In the genomic region with DNA sequence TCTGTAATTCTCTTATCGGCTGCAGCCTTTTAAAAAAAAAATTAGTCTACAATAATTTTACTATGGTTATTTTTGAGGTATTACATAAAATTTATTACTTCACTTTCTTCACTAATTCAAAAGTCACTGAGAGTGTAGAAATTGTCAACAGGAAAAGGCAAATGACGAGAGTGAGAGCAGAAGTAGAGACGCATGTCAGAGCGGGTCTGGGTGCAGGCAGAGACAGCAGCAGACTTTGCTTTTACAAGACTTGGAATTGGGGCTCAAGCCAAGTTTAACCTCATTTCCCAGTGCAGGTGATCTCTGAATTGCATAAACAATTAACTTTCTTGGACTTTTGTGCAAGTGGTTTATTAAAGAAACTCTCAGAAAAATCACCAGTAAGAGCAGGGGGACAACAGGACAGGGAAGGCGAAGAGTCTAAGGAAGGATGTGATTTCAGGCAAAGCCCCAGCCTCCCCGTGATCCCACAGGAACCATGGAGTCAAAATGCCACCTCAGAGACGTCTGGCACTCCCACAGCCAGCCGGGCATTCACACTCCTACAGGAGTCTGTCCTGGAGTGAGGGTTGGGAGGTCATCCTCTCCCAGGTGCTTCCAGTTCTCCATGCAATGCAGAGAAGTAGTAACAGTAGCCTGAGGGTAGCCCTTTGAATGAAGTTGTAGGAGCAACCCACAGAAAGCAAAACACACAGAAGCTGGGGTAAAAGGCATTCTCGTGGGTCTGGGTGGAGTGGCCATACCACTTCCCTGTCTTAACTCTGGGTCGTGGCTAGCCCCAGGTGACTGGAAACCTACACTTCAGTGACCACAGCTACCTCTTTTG, we compare ENCODE assay signal across 20 cellular contexts.
DNase-seq lines count a peak whose midpoint lies in the region; ATAC-seq, FAIRE-seq and TF ChIP-seq lines count a peak whose summit lies in the region.
"Had no signal": no experiment of that assay in that cellular context is flagged by ENCODE, and none has a peak within 500 bp of the region (broad histone marks: within the 10 kb centered on the region; RNA-seq: fewer than 3 reads in every experiment).

No MANE protein-coding gene starts in this region.

- no peaks in the 10 kb centered on the region for H3K23me2 ChIP-seq in H1 (ENCODE audit: low read depth, low read length)

- H3K4me3 ChIP-seq in H1 (ENCODE audit: extremely low read depth in 1 of 4, insufficient read depth in 2 of 4, low read depth in 3 of 4, low read length in 4 of 4), result no peak overlapping the region
- H3K4me3 ChIP-seq: GM12878, smooth muscle cell, uterus had no signal

- no peak overlapping the region for H3K4me2 ChIP-seq in H1 (ENCODE audit: insufficient read depth in 1 of 2, low read depth in 2 of 2, low read length in 2 of 2)
- H3K4me2 ChIP-seq: smooth muscle cell had no signal

- H2BK15ac ChIP-seq in H1 (ENCODE audit: low read length), result no peak overlapping the region

- no peak overlapping the region for H3K14ac ChIP-seq in H1 (ENCODE audit: insufficient read length)

- H4K8ac ChIP-seq in H1 (ENCODE audit: extremely low read depth, insufficient read depth, low read length), result no peak overlapping the region

- H2AK5ac ChIP-seq in H1 (ENCODE audit: low read depth, low read length), result no peak overlapping the region

- WGBS in H1 (ENCODE audit: extremely low coverage in 1 of 2, insufficient coverage in 1 of 2, insufficient read length in 1 of 2, insufficient replicate concordance in 2 of 2, low coverage in 1 of 2, low lambda C conversion rate in 2 of 2, missing lambda C conversion rate in 1 of 2), 2 experiments, result 84% methylated on average over 10 of the region's 10 CpGs; no CpG with 5 or more reads in 1 of the 2 experiments

- no peaks in the 10 kb centered on the region for H3K27me3 Mint-ChIP-seq in T-helper 1 cell treated with Interleukin-12 subunit alpha and Interleukin-12 subunit beta and Interleukin-4 antibody, amounts not matched to agents 30 μg/mL and 1 μg/mL, for 36 hours (ENCODE audit: low read depth)
- H3K27me3 Mint-ChIP-seq: activated CD4-positive, alpha-beta memory T cell treated with anti-CD3 and anti-CD28 coated beads for 36 hours had no signal

- FAIRE-seq in H1 (lab: Jason Lieb, UNC) (no peak), D721Med (lab: Jason Lieb, UNC) (no peak)
- FAIRE-seq: GM12878, GM19239, islet of Langerhans had no signal

- no peaks in the 10 kb centered on the region for H3K9me3 Mint-ChIP-seq in T-helper 1 cell treated with Interleukin-12 subunit alpha and Interleukin-12 subunit beta and Interleukin-4 antibody, amounts not matched to agents 30 μg/mL and 1 μg/mL, for 36 hours
- H3K9me3 Mint-ChIP-seq: H9 had no signal

- H3K4me3 Mint-ChIP-seq in T-helper 1 cell treated with Interleukin-12 subunit alpha and Interleukin-12 subunit beta and Interleukin-4 antibody, amounts not matched to agents 30 μg/mL and 1 μg/mL, for 36 hours, result peak overlapping the region; percentile 68
- H3K4me3 Mint-ChIP-seq: activated CD4-positive, alpha-beta memory T cell treated with anti-CD3 and anti-CD28 coated beads for 36 hours; H9; nephron had no signal

- CTCF ChIA-PET in H1 (lab: Charles Lee; ENCODE audit: partially characterized antibody), result no interaction called here

- ATAC-seq in Right ventricle myocardium inferior (no peak), GM21619 (IDR thresholded peaks at IDR 0.05; ENCODE audit: unreplicated experiment) (no peak)
- ATAC-seq: GM12878 had no signal

- no peaks in the 10 kb centered on the region for H3K36me3 ChIP-seq in H1 (ENCODE audit: control insufficient read depth in 2 of 4, insufficient read depth in 4 of 4, low read length in 3 of 4)
- H3K36me3 ChIP-seq: uterus had no signal

- peaks cover 3% of the 10 kb centered on the region for H3K36me3 Mint-ChIP-seq in T-helper 1 cell treated with Interleukin-12 subunit alpha and Interleukin-12 subunit beta and Interleukin-4 antibody, amounts not matched to agents 30 μg/mL and 1 μg/mL, for 36 hours (ENCODE audit: low read depth)

- TF ChIP-seq EP300 in H1 (IDR thresholded peaks at IDR 0.05; ENCODE audit: borderline replicate concordance in 1 of 2, low read depth in 2 of 2, low read length in 2 of 2), result no peak

- TF ChIP-seq POLR2A in H1 (IDR thresholded peaks at IDR 0.05; ENCODE audit: control extremely low read depth in 1 of 2, low read depth in 2 of 2, low read length in 2 of 2), result no peak

- no peak overlapping the region for H3K23ac ChIP-seq in H1 (ENCODE audit: insufficient read length)

- H3K9me3 ChIP-seq in H1 (ENCODE audit: insufficient read depth in 2 of 2, low read depth in 1 of 2, low read length in 1 of 2), result no peaks in the 10 kb centered on the region
- H3K9me3 ChIP-seq: uterus had no signal

- no peak overlapping the region for H4K91ac ChIP-seq in H1 (replicated peaks; ENCODE audit: insufficient read length, low read length)

- no peak overlapping the region for H2BK20ac ChIP-seq in H1 (ENCODE audit: low read length)

- no peak overlapping the region for H2BK12ac ChIP-seq in H1 (ENCODE audit: low read depth, low read length)

- no peak overlapping the region for H2BK120ac ChIP-seq in H1 (replicated peaks; ENCODE audit: low read depth, low read length)

- H3K9ac ChIP-seq in H1 (replicated peaks in 1 of 4; ENCODE audit: extremely low read depth in 1 of 4, low read depth in 3 of 4, low read length in 3 of 4), result no peak overlapping the region

- POLR2A ChIA-PET in H1 (lab: Charles Lee; ENCODE audit: partially characterized antibody), result no interaction called here

- no peaks in the 10 kb centered on the region for H3K27me3 ChIP-seq in H1 (replicated peaks in 1 of 4; ENCODE audit: control insufficient read depth in 3 of 4, extremely low read depth in 1 of 4, insufficient read depth in 3 of 4, low read length in 3 of 4)
- H3K27me3 ChIP-seq: uterus had no signal

- H3K56ac ChIP-seq in H1 (replicated peaks; ENCODE audit: insufficient read length, low read depth, low read length), result no peak overlapping the region

- intact Hi-C loops in Right ventricle myocardium inferior (cut with DNase I), result no loop called here

- no peak overlapping the region for H4K5ac ChIP-seq in H1 (ENCODE audit: insufficient read length, low read depth, low read length)

- TF ChIP-seq CTCF in H1 (IDR thresholded peaks at IDR 0.05; ENCODE audit: control extremely low read depth in 1 of 3, insufficient read depth in 1 of 3, low read depth in 1 of 3, low read length in 3 of 3) (no peak), D721Med (IDR thresholded peaks at IDR 0.05; ENCODE audit: insufficient read depth, missing control alignments) (no peak)

- H3K79me2 ChIP-seq in H1 (ENCODE audit: control insufficient read depth in 1 of 2, insufficient read depth in 2 of 2, low read length in 2 of 2), result no peaks in the 10 kb centered on the region

- H3K4ac ChIP-seq in H1 (replicated peaks; ENCODE audit: insufficient read length, low read depth, low read length), result no peak overlapping the region

- H2AFZ ChIP-seq in H1 (ENCODE audit: low read length), result peak overlapping the region; percentile 16; the same call in 1 of the 2 replicates

- no peak for DNase-seq in T-helper 1 cell
- DNase-seq in OCI-M1 (lab: John Stamatoyannopoulos, UW), result peak; percentile 19
- DNase-seq in H1 (ENCODE audit: low read depth in 1 of 2, low spot score in 2 of 2), result no peak
- peak; percentile 84 for DNase-seq in renal cortical epithelial cell (ENCODE audit: low read depth)
- DNase-seq in D721Med (ENCODE audit: insufficient read length, low spot score), result no peak
- DNase-seq in Right ventricle myocardium inferior (ENCODE audit: missing footprints), result no peak
- DNase-seq: activated CD4-positive, alpha-beta memory T cell treated with anti-CD3 and anti-CD28 coated beads for 36 hours; amniotic stem cell; DMS 273 treated with DMSO at 0.1 percent for 48 hours; foreskin melanocyte; H9; NCI-H1694; uterus had no signal

- peaks cover 19% of the 10 kb centered on the region for H3K4me1 Mint-ChIP-seq in T-helper 1 cell treated with Interleukin-12 subunit alpha and Interleukin-12 subunit beta and Interleukin-4 antibody, amounts not matched to agents 30 μg/mL and 1 μg/mL, for 36 hours (ENCODE audit: low read depth)
- H3K4me1 Mint-ChIP-seq: nephron had no signal

- peak overlapping the region; percentile 58 for H3K27ac Mint-ChIP-seq in T-helper 1 cell treated with Interleukin-12 subunit alpha and Interleukin-12 subunit beta and Interleukin-4 antibody, amounts not matched to agents 30 μg/mL and 1 μg/mL, for 36 hours
- H3K27ac Mint-ChIP-seq: activated CD4-positive, alpha-beta memory T cell treated with anti-CD3 and anti-CD28 coated beads for 36 hours; H9 had no signal

- H2BK5ac ChIP-seq in H1 (ENCODE audit: low read depth, low read length), result no peak overlapping the region

- TF ChIP-seq RAD21 in H1 (IDR thresholded peaks at IDR 0.05 in 1 of 2, conservative IDR thresholded peaks at IDR 0.05 in 1 of 2; ENCODE audit: low read depth in 2 of 2, low read length in 2 of 2), result no peak

- H3K27ac ChIP-seq in H1 (ENCODE audit: low read depth, low read length), result no peak overlapping the region
- H3K27ac ChIP-seq: uterus had no signal

- no peak overlapping the region for H3K18ac ChIP-seq in H1 (ENCODE audit: extremely low read depth, low read length)

- H4K20me1 ChIP-seq in H1 (replicated peaks in 1 of 2; ENCODE audit: control insufficient read depth in 1 of 2, insufficient read depth in 2 of 2, low read length in 2 of 2), result no peaks in the 10 kb centered on the region

- H3K4me1 ChIP-seq in H1 (replicated peaks in 1 of 4; ENCODE audit: control insufficient read depth in 3 of 4, insufficient read depth in 4 of 4, low read length in 3 of 4), result no peaks in the 10 kb centered on the region
- H3K4me1 ChIP-seq: uterus had no signal

- H3K79me1 ChIP-seq in H1 (ENCODE audit: low read depth, low read length), result no peaks in the 10 kb centered on the region

TF ChIP-seq in H1, 55 proteins besides CTCF, POLR2A, EP300 and RAD21:
- no peak for TF ChIP-seq POLR2AphosphoS5 (IDR thresholded peaks at IDR 0.05; ENCODE audit: low read depth, low read length)
- no peak for TF ChIP-seq CEBPB (IDR thresholded peaks at IDR 0.05; ENCODE audit: low read depth, low read length)
- TF ChIP-seq CBX5 (IDR thresholded peaks at IDR 0.05; ENCODE audit: low read depth, low read length), result no peak
- TF ChIP-seq, protein P1, sequence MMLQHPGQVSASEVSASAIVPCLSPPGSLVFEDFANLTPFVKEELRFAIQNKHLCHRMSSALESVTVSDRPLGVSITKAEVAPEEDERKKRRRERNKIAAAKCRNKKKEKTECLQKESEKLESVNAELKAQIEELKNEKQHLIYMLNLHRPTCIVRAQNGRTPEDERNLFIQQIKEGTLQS (IDR thresholded peaks at IDR 0.05; ENCODE audit: insufficient read depth, low read depth, low read length), result no peak
- TF ChIP-seq, protein P2, sequence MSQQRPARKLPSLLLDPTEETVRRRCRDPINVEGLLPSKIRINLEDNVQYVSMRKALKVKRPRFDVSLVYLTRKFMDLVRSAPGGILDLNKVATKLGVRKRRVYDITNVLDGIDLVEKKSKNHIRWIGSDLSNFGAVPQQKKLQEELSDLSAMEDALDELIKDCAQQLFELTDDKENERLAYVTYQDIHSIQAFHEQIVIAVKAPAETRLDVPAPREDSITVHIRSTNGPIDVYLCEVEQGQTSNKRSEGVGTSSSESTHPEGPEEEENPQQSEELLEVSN (IDR thresholded peaks at IDR 0.05), result no peak
- TF ChIP-seq MAFK (IDR thresholded peaks at IDR 0.05; ENCODE audit: low read depth, low read length), result no peak
- TF ChIP-seq FOSL1 (IDR thresholded peaks at IDR 0.05; ENCODE audit: insufficient read depth, low read depth, low read length), result no peak

Comparison
In these comparisons a context has a peak if more than half of its experiments do, and no peak if none do; other contexts are left out.
1. DNase-seq: peak in OCI-M1 (single experiment) and renal cortical epithelial cell (single experiment); none in T-helper 1 cell (0 of 5), H1 (0 of 2), D721Med (single experiment) and Right ventricle myocardium inferior (single experiment).